Comparison of ENCODE assay signal across 1 cellular context in the genomic region with DNA sequence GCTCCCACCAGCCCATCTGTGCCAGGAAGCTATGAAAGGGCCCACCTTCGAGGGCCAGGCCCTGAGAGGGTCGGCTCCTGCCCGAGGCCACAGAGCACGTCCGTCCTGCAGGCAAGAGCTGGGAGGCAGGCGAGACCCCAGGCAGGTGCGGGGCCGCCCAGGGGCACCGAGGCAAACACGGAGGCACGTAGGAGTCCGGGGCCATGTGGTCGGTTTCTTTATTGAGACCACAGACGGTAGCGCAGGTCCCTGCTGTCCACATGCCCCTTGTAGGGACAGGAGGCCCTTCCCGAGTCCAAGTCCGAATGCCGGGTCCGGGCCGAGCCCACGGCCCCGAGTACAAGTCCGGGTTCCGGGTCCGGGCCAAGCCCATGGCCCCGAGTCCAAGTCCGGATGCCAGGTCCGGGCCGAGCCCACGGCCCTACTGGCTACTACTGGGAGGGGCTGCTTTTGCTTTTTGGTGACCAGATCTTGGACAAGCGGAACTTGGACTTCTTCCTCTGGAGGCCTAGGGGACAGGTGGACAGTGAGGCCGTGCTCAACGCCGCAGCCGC.
TF ChIP-seq lines count a peak whose summit lies in the region.

No MANE protein-coding gene starts in this region.

TF ChIP-seq in K562, 482 proteins besides CTCF, POLR2A, EP300 and RAD21:
- peak; percentile 54 for TF ChIP-seq POLR2G (IDR thresholded peaks at IDR 0.05; ENCODE audit: low read depth, low read length)
- TF ChIP-seq KDM5B (IDR thresholded peaks at IDR 0.05; ENCODE audit: insufficient replicate concordance, low read depth, low read length): no peak
